In genomic region chr5:81787843-81788242, GRCh38 we compare ENCODE assay signal across 8 cellular contexts. TPM values are rescaled to one million over a fixed set of nuclear protein-coding genes. Genes with fewer than 3 reads are reported as not detected.
DNase-seq lines count a peak whose midpoint lies in the region; ATAC-seq, FAIRE-seq and TF ChIP-seq lines count a peak whose summit lies in the region.

No MANE protein-coding gene starts in this region.

- H3K27ac ChIP-seq in HUES48 (ENCODE audit: low read depth, low read length) = peak overlapping the region; percentile 51
- H3K27ac ChIP-seq in hepatocyte = peak overlapping the region; percentile 52
- peak overlapping the region; percentile 54 for H3K27ac ChIP-seq in smooth muscle cell (ENCODE audit: low read depth)

- 18% methylated on average over 3 of the region's 3 CpGs for WGBS in hepatocyte (ENCODE audit: low lambda C conversion rate, missing lambda C conversion rate)
- 24% methylated on average over 3 of the region's 3 CpGs for WGBS in smooth muscle cell (ENCODE audit: low lambda C conversion rate)

- no peak overlapping the region for H3K9ac ChIP-seq in HUES48 (ENCODE audit: low read depth, low read length)
- no peak overlapping the region for H3K9ac ChIP-seq in smooth muscle cell (ENCODE audit: low read depth)

- H3K27me3 ChIP-seq in HUES48 (ENCODE audit: control insufficient read depth, insufficient read depth, low read length) (no peaks in the 10 kb centered on the region), hepatocyte (no peaks in the 10 kb centered on the region), smooth muscle cell (ENCODE audit: low read depth) (no peaks in the 10 kb centered on the region)

- H4K20me1 ChIP-seq in hepatocyte (ENCODE audit: insufficient read depth, poor library complexity, severe bottlenecking) (no peaks in the 10 kb centered on the region), smooth muscle cell (ENCODE audit: low read depth) (no peaks in the 10 kb centered on the region)

- TF ChIP-seq CTCF in hepatocyte (IDR thresholded peaks at IDR 0.05; ENCODE audit: poor library complexity) (no peak), smooth muscle cell (IDR thresholded peaks at IDR 0.05; ENCODE audit: borderline replicate concordance, insufficient read depth, poor library complexity, severe bottlenecking) (no peak), GM10248 (IDR thresholded peaks at IDR 0.05; ENCODE audit: control extremely low read depth, extremely low read depth, low read depth, missing control alignments) (no peak)

- no peak for TF ChIP-seq POLR2A in GM12892 (IDR thresholded peaks at IDR 0.05; ENCODE audit: low read depth, low read length)

- H3K4me2 ChIP-seq in hepatocyte (peak overlapping the region; percentile 56), smooth muscle cell (peak overlapping the region; percentile 75)

- H3K9me3 ChIP-seq in HUES48 (ENCODE audit: control insufficient read depth, insufficient read depth, low read length) (no peaks in the 10 kb centered on the region), hepatocyte (ENCODE audit: low read depth) (no peaks in the 10 kb centered on the region), smooth muscle cell (replicated peaks; ENCODE audit: low read depth) (no peaks in the 10 kb centered on the region)

- H3F3A ChIP-seq in smooth muscle cell (ENCODE audit: low read depth) = peaks cover 19% of the 10 kb centered on the region

- H3K4me1 ChIP-seq in HUES48 (ENCODE audit: control insufficient read depth, insufficient read depth, low read length) (peaks cover 24% of the 10 kb centered on the region), hepatocyte (ENCODE audit: insufficient read depth) (no peaks in the 10 kb centered on the region), smooth muscle cell (ENCODE audit: low read depth) (peaks cover 23% of the 10 kb centered on the region)

- H3K79me2 ChIP-seq in hepatocyte = no peaks in the 10 kb centered on the region
- H3K79me2 ChIP-seq in smooth muscle cell (ENCODE audit: low read depth) = no peaks in the 10 kb centered on the region

- peak; percentile 61 for FAIRE-seq in TTC549 (lab: Jason Lieb, UNC)
- FAIRE-seq in GM12892 (lab: Jason Lieb, UNC) = no peak

- H3K36me3 ChIP-seq in HUES48 (ENCODE audit: control insufficient read depth, insufficient read depth, low read length) = no peaks in the 10 kb centered on the region
- H3K36me3 ChIP-seq in hepatocyte (replicated peaks; ENCODE audit: insufficient read depth, low read depth) = no peaks in the 10 kb centered on the region
- H3K36me3 ChIP-seq in smooth muscle cell (ENCODE audit: low read depth) = no peaks in the 10 kb centered on the region

- H3K4me3 ChIP-seq in HUES48 (ENCODE audit: low read depth, low read length) (0 out of 2 replicates have a peak overlapping the region, but pooled peaks have one; percentile 3), hepatocyte (no peak overlapping the region), smooth muscle cell (no peak overlapping the region)

- POLR2A ChIA-PET in GM10248 (lab: Yijun Ruan, JAX) = no interaction called here

- CTCF ChIA-PET in GM10248 (lab: Yijun Ruan, JAX) = interaction anchor here (0.9 to 1.6 kb wide), 3 partner anchors 14 to 51 kb away, joined by 3 to 5 read pairs (median 4); no protein-coding TSS in a partner anchor

- no peaks in the 10 kb centered on the region for H3K9me2 ChIP-seq in hepatocyte (replicated peaks; ENCODE audit: insufficient read depth)

- DNase-seq in hepatocyte (ENCODE audit: low spot score) (peak; percentile 41), smooth muscle cell (lab: John Stamatoyannopoulos, UW; ENCODE audit: unreplicated experiment) (no peak), GM10248 (ENCODE audit: extremely low spot score) (no peak), GM12892 (ENCODE audit: insufficient read length) (no peak)

- H2AFZ ChIP-seq in hepatocyte = peak overlapping the region; percentile 11
- H2AFZ ChIP-seq in smooth muscle cell (ENCODE audit: low read depth) = peak overlapping the region; percentile 86

- no peak for ATAC-seq in GM18867 (IDR thresholded peaks at IDR 0.05; ENCODE audit: unreplicated experiment)
- no peak for ATAC-seq in HG02623 (IDR thresholded peaks at IDR 0.05; ENCODE audit: unreplicated experiment)

RNA-seq across cellular contexts. Expression of gene SSBP2, which starts 36.9 kb away (rescaled TPM):
- total RNA-seq in hepatocyte = 23.7 and 29.3 TPM in 2 replicates
- polyA plus RNA-seq in hepatocyte = 47.7 and 48.2 TPM in 2 replicates
- total RNA-seq in smooth muscle cell = 21.1 and 48.0 TPM in 2 replicates
- polyA plus RNA-seq in smooth muscle cell = 33.3 and 44.0 TPM in 2 replicates
- polyA plus RNA-seq in GM12892 (2012; ENCODE audit: missing spikeins) = 63.9 TPM
